27 cellular contexts compared by ENCODE assay signal in the genomic region with DNA sequence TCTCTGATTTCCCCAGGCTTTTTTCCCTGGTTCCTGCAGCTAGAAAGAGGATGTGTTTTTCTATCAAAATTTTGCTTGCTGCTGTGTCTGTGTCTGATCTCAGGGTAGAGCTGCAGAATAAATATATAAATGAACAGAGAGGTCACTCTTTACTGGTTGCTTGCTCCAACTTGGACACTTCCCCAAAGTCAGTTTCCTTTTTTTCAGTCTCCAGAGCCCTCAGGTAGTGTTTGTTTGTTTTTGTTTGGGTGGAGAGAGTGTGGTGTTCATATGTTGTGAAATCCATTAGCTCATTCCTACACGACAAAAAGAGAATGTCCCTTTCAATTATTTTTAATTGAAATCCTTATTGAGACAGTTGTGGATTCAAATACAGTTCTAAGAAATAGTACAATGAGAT.
"Had no signal": no experiment of that assay in that cellular context is flagged by ENCODE, and none has a peak within 500 bp of the region (broad histone marks: within the 10 kb centered on the region; RNA-seq: fewer than 3 reads in every experiment).

No MANE protein-coding gene starts in this region.

- H3K27ac ChIP-seq: adrenal gland, cardiac muscle cell, dorsolateral prefrontal cortex, ovary, psoas muscle, tibial nerve, uterus had no signal

- H3K4me3 Mint-ChIP-seq: activated CD4-positive, alpha-beta T cell treated with anti-CD3 and anti-CD28 coated beads, Interleukin-2, amount 10 ng/mL, durations not matched to agents 7 days and 5 days; activated CD8-positive, alpha-beta T cell treated with anti-CD3 and anti-CD28 coated beads, Interleukin-2, amount 10 ng/mL, durations not matched to agents 7 days and 5 days; activated naive CD4-positive, alpha-beta T cell treated with anti-CD3 and anti-CD28 coated beads, Interleukin-2, amount 50 U/mL, for 24 hours; activated T-cell treated with anti-CD3 and anti-CD28 coated beads, Interleukin-2, amount 50 U/mL, for 4 hours; memory B cell; stimulated activated naive CD8-positive, alpha-beta T cell treated with anti-CD3 and anti-CD28 coated beads, Interleukin-15, Interleukin-2, amounts not matched to agents 100 ng/mL and 50 ng/mL, for 24 hours had no signal

- H3K27me3 ChIP-seq: adrenal gland, cardiac muscle cell, dorsolateral prefrontal cortex, ovary, tibial nerve, uterus had no signal

- H3K4me1 Mint-ChIP-seq: memory B cell had no signal

- H3K4me1 ChIP-seq: adrenal gland, tibial nerve, uterus had no signal

- H3K27ac Mint-ChIP-seq: activated CD4-positive, alpha-beta T cell treated with anti-CD3 and anti-CD28 coated beads, Interleukin-2, amount 10 ng/mL, durations not matched to agents 7 days and 5 days; activated CD8-positive, alpha-beta T cell treated with anti-CD3 and anti-CD28 coated beads, Interleukin-2, amount 10 ng/mL, durations not matched to agents 7 days and 5 days; activated naive CD4-positive, alpha-beta T cell treated with anti-CD3 and anti-CD28 coated beads, Interleukin-2, amount 50 U/mL, for 24 hours; memory B cell; stimulated activated naive CD8-positive, alpha-beta T cell treated with anti-CD3 and anti-CD28 coated beads, Interleukin-15, Interleukin-2, amounts not matched to agents 100 ng/mL and 50 ng/mL, for 24 hours had no signal

- ATAC-seq: activated CD4-positive, CD25-positive, alpha-beta regulatory T cell treated with anti-CD3 and anti-CD28 coated beads, Interleukin-2, amount 50 U/mL, for 24 hours; activated CD8-positive, alpha-beta T cell treated with anti-CD3 and anti-CD28 coated beads, Interleukin-2, amount 10 ng/mL, durations not matched to agents 7 days and 5 days; activated T-cell treated with anti-CD3 and anti-CD28 coated beads, Interleukin-2, amount 50 U/mL, for 4 hours; left ventricle myocardium superior; naive thymus-derived CD8-positive, alpha-beta T cell; psoas muscle; right cardiac atrium; T-cell had no signal

- DNase-seq: activated CD4-positive, alpha-beta T cell treated with anti-CD3 and anti-CD28 coated beads, Interleukin-2, amount 10 ng/mL, durations not matched to agents 7 days and 5 days; activated CD8-positive, alpha-beta T cell treated with anti-CD3 and anti-CD28 coated beads, Interleukin-2, amount 10 ng/mL, durations not matched to agents 7 days and 5 days; activated effector memory CD4-positive, alpha-beta T cell treated with Interleukin-2 at 50 U/mL for 16 hours; activated T-cell treated with anti-CD3 and anti-CD28 coated beads, Interleukin-2, amount 50 U/mL, for 4 hours; adrenal gland; dorsolateral prefrontal cortex; erythroblast; foreskin melanocyte; glutamatergic neuron; hypothalamus; islet precursor cell; left ventricle myocardium superior; naive thymus-derived CD8-positive, alpha-beta T cell; ovary; psoas muscle; right cardiac atrium; small intestine; stimulated activated CD4-positive, alpha-beta T cell treated with anti-CD3 and anti-CD28 coated beads, Interleukin-15, amount 100 ng/mL, for 24 hours; stimulated activated CD4-positive, alpha-beta T cell treated with anti-CD3 and anti-CD28 coated beads, Interleukin-2, amount 100 ng/mL, for 48 hours; T-cell; uterus had no signal

- H3K4me3 ChIP-seq: adrenal gland, cardiac muscle cell, dorsolateral prefrontal cortex, ovary, psoas muscle, tibial nerve, uterus had no signal

- FAIRE-seq: small intestine had no signal

- H3K27me3 Mint-ChIP-seq: activated CD4-positive, alpha-beta T cell treated with anti-CD3 and anti-CD28 coated beads, Interleukin-2, amount 10 ng/mL, durations not matched to agents 7 days and 5 days; activated naive CD4-positive, alpha-beta T cell treated with anti-CD3 and anti-CD28 coated beads, Interleukin-2, amount 50 U/mL, for 24 hours; naive thymus-derived CD8-positive, alpha-beta T cell; stimulated activated naive CD8-positive, alpha-beta T cell treated with anti-CD3 and anti-CD28 coated beads, Interleukin-15, Interleukin-2, amounts not matched to agents 100 ng/mL and 50 ng/mL, for 24 hours; T-cell had no signal

- H3K36me3 ChIP-seq: adrenal gland, cardiac muscle cell, ovary, uterus had no signal
